ENCODE assay signal across 9 cellular contexts in the genomic region with DNA sequence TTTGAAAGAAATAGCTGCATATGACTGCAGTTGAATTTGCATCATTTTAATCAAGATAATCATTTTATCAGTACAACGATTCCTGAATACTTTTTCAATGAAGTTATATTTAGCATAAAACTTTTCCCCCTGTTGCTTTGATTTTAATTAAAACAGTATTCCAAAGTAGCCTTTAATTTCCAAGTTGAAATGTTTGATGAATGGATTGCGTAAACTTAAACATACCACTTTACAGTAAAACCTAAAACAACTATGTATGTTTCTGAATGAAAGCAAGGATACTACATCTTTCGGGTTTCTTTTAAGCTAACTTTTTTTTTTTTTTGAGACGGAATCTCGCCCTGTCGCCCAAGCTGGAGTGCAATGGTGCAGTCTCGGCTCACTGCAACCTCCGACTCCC. TPM values are rescaled to one million over a fixed set of nuclear protein-coding genes. Genes with fewer than 3 reads are reported as not detected.
DNase-seq lines count a peak whose midpoint lies in the region; ATAC-seq and TF ChIP-seq lines count a peak whose summit lies in the region.
"Had no signal": no experiment of that assay in that cellular context is flagged by ENCODE, and none has a peak within 500 bp of the region (broad histone marks: within the 10 kb centered on the region; RNA-seq: fewer than 3 reads in every experiment).

No MANE protein-coding gene starts in this region.

- intact Hi-C loops in body of pancreas (cut with DNase I): no loop called here

- no peak for TF ChIP-seq POLR2A in body of pancreas (IDR thresholded peaks at IDR 0.05)

- WGBS in body of pancreas, 2 donors: 67 to 74% methylated on average over 8 of the region's 8 CpGs

- peaks cover 7% of the 10 kb centered on the region for H3K36me3 Mint-ChIP-seq in T-helper 1 cell treated with Interleukin-12 subunit alpha and Interleukin-12 subunit beta and Interleukin-4 antibody, amounts not matched to agents 30 μg/mL and 1 μg/mL, for 36 hours (ENCODE audit: low read depth)
- peaks cover 0 to 11% of the 10 kb centered on the region in 2 donors for H3K36me3 Mint-ChIP-seq in activated naive CD4-positive, alpha-beta T cell treated with anti-CD3 and anti-CD28 coated beads, Interleukin-2, amount 50 U/mL, for 72 hours

- peak overlapping the region; percentile 96 for H3K4me3 ChIP-seq in iPS-20b (ENCODE audit: low read length)
- H3K4me3 ChIP-seq in stomach smooth muscle (ENCODE audit: low read length in 2 of 2): peak overlapping the region; percentile 58 to 89
- peak overlapping the region in 1 of 2 donors; percentile 97 for H3K4me3 ChIP-seq in body of pancreas

- no peaks in the 10 kb centered on the region for H3K9me3 Mint-ChIP-seq in T-helper 1 cell treated with Interleukin-12 subunit alpha and Interleukin-12 subunit beta and Interleukin-4 antibody, amounts not matched to agents 30 μg/mL and 1 μg/mL, for 36 hours
- H3K9me3 Mint-ChIP-seq in activated naive CD4-positive, alpha-beta T cell treated with anti-CD3 and anti-CD28 coated beads, Interleukin-2, amount 50 U/mL, for 72 hours: no peaks in the 10 kb centered on the region

- H3K27ac ChIP-seq in iPS-20b (ENCODE audit: low read length): no peak overlapping the region
- H3K27ac ChIP-seq in stomach smooth muscle (ENCODE audit: low read length): no peak overlapping the region
- H3K27ac ChIP-seq in body of pancreas: peak overlapping the region in 2 of 4 donors; percentile 93 to 99

- H3K4me3 Mint-ChIP-seq in T-helper 1 cell treated with Interleukin-12 subunit alpha and Interleukin-12 subunit beta and Interleukin-4 antibody, amounts not matched to agents 30 μg/mL and 1 μg/mL, for 36 hours: peak overlapping the region; percentile 97

- H3K9ac ChIP-seq in iPS-20b (ENCODE audit: low read depth, low read length) (peak overlapping the region; percentile 81; the same call in 1 of the 2 replicates), stomach smooth muscle (ENCODE audit: low read length in 2 of 2) (peak overlapping the region; percentile 71 to 74)

- ATAC-seq in activated naive CD4-positive, alpha-beta T cell treated with anti-CD3 and anti-CD28 coated beads, Interleukin-2, amount 50 U/mL, for 72 hours: no peak
- no peak for ATAC-seq in body of pancreas

- H3K27me3 ChIP-seq in iPS-20b (ENCODE audit: insufficient read depth, low read length): no peaks in the 10 kb centered on the region
- H3K27me3 ChIP-seq in stomach smooth muscle (ENCODE audit: control insufficient read depth in 1 of 2, insufficient read depth in 2 of 2, low read length in 2 of 2): no peaks in the 10 kb centered on the region
- no peaks in the 10 kb centered on the region for H3K27me3 ChIP-seq in body of pancreas

- peak overlapping the region; percentile 76 for H3K27ac Mint-ChIP-seq in T-helper 1 cell treated with Interleukin-12 subunit alpha and Interleukin-12 subunit beta and Interleukin-4 antibody, amounts not matched to agents 30 μg/mL and 1 μg/mL, for 36 hours
- peak overlapping the region; percentile 93 to 96 for H3K27ac Mint-ChIP-seq in activated naive CD4-positive, alpha-beta T cell treated with anti-CD3 and anti-CD28 coated beads, Interleukin-2, amount 50 U/mL, for 72 hours

- no peaks in the 10 kb centered on the region for H3K27me3 Mint-ChIP-seq in T-helper 1 cell treated with Interleukin-12 subunit alpha and Interleukin-12 subunit beta and Interleukin-4 antibody, amounts not matched to agents 30 μg/mL and 1 μg/mL, for 36 hours (ENCODE audit: low read depth)

- H3K9me3 ChIP-seq in iPS-20b (ENCODE audit: insufficient read depth, low read depth, low read length) (no peaks in the 10 kb centered on the region), stomach smooth muscle (ENCODE audit: control insufficient read depth in 2 of 2, low read length in 2 of 2) (no peaks in the 10 kb centered on the region), body of pancreas (no peaks in the 10 kb centered on the region)

- peaks cover 22% of the 10 kb centered on the region for H3K4me1 Mint-ChIP-seq in T-helper 1 cell treated with Interleukin-12 subunit alpha and Interleukin-12 subunit beta and Interleukin-4 antibody, amounts not matched to agents 30 μg/mL and 1 μg/mL, for 36 hours (ENCODE audit: low read depth)

- DNase-seq in T-helper 1 cell (no peak), NCI-H2081 (lab: John Stamatoyannopoulos, UW) (no peak), body of pancreas (no peak)
- DNase-seq in activated naive CD4-positive, alpha-beta T cell treated with anti-CD3 and anti-CD28 coated beads, Interleukin-2, amount 50 U/mL, for 72 hours (ENCODE audit: low spot score in 2 of 2): no peak
- no peak for DNase-seq in stimulated activated CD4-positive, alpha-beta T cell treated with anti-CD3 and anti-CD28 coated beads, Interleukin-1b, Interleukin-23, amount 100 ng/mL, for 48 hours
- DNase-seq: ACHN had no signal

- no peak for TF ChIP-seq CTCF in body of pancreas (IDR thresholded peaks at IDR 0.05)

- H3K36me3 ChIP-seq in iPS-20b (ENCODE audit: insufficient read depth, low read depth, low read length) (no peaks in the 10 kb centered on the region), stomach smooth muscle (ENCODE audit: control insufficient read depth in 2 of 2, insufficient read depth in 2 of 2, low read length in 2 of 2) (peaks cover 0 to 2% of the 10 kb centered on the region in 2 donors), body of pancreas (replicated peaks in 1 of 2; ENCODE audit: insufficient read depth in 1 of 2, low read depth in 2 of 2) (no peaks in the 10 kb centered on the region)

- H3K4me1 ChIP-seq in iPS-20b (ENCODE audit: insufficient read depth, low read length) (peaks cover 6% of the 10 kb centered on the region), stomach smooth muscle (ENCODE audit: control insufficient read depth, insufficient read depth, low read length) (peaks cover 3% of the 10 kb centered on the region), body of pancreas (peaks cover 10% of the 10 kb centered on the region)

RNA-seq across cellular contexts. Expression of a gene that starts 1.4 kb away (rescaled TPM):
- 10 to 100 TPM; 15.8 to 16.3 TPM for total RNA-seq in activated naive CD4-positive, alpha-beta T cell treated with anti-CD3 and anti-CD28 coated beads, Interleukin-2, amount 50 U/mL, for 72 hours
- total RNA-seq in body of pancreas: 10 to 100 TPM; 10.6 to 23.7 TPM

RNA-seq across cellular contexts. Expression of a gene that starts 25.1 kb away (rescaled TPM):
- total RNA-seq in activated naive CD4-positive, alpha-beta T cell treated with anti-CD3 and anti-CD28 coated beads, Interleukin-2, amount 50 U/mL, for 72 hours: 10 to 100 TPM; 63.1 to 66.8 TPM
- 10 to 100 TPM; 24.7 to 43.3 TPM for total RNA-seq in body of pancreas

RNA-seq across cellular contexts. Expression of a gene that starts 53.9 kb away (rescaled TPM):
- total RNA-seq in activated naive CD4-positive, alpha-beta T cell treated with anti-CD3 and anti-CD28 coated beads, Interleukin-2, amount 50 U/mL, for 72 hours: 10 to 100 TPM; 51.0 to 56.6 TPM
- total RNA-seq in body of pancreas: 10 to 100 TPM in 1 of 2 donors, 1 to 10 TPM in 1; 5.6 to 13.2 TPM
